In genomic region chr1:10698726-10699469, GRCh38 we compare ENCODE assay signal across 30 cellular contexts.
DNase-seq lines count a peak whose midpoint lies in the region; ATAC-seq and TF ChIP-seq lines count a peak whose summit lies in the region.
"Had no signal": no experiment of that assay in that cellular context is flagged by ENCODE, and none has a peak within 500 bp of the region (broad histone marks: within the 10 kb centered on the region; RNA-seq: fewer than 3 reads in every experiment).

No MANE protein-coding gene starts in this region.

- H3K27me3 Mint-ChIP-seq in MCF 10A (ENCODE audit: insufficient read depth, unreplicated experiment), result no peaks in the 10 kb centered on the region

- no TSS peak for BruUV-seq in MCF 10A (replicated peaks; lab: Mats Ljungman, UMichigan)

- ATAC-seq in GM18498 (IDR thresholded peaks at IDR 0.05; ENCODE audit: unreplicated experiment), result no peak
- ATAC-seq: activated T-cell treated with anti-CD3 and anti-CD28 coated beads, Interleukin-2, amount 50 U/mL, for 4 hours; stimulated activated naive CD8-positive, alpha-beta T cell treated with anti-CD3 and anti-CD28 coated beads, Interleukin-15, Interleukin-2, amounts not matched to agents 100 U/mL and 50 U/mL, for 24 hours had no signal

- peaks cover 10% of the 10 kb centered on the region for H3K36me3 Mint-ChIP-seq in MCF 10A (ENCODE audit: insufficient read depth, unreplicated experiment)
- H3K36me3 Mint-ChIP-seq: naive B cell had no signal

- no peaks in the 10 kb centered on the region for H3K36me3 ChIP-seq in breast epithelium
- peaks cover 0 to 3% of the 10 kb centered on the region in 2 donors for H3K36me3 ChIP-seq in esophagus (ENCODE audit: control insufficient read depth in 2 of 2, insufficient read depth in 2 of 2, low read length in 1 of 2)
- no peaks in the 10 kb centered on the region for H3K36me3 ChIP-seq in prostate gland
- H3K36me3 ChIP-seq: tibial nerve had no signal

- H3K4me3 Mint-ChIP-seq in MCF 10A (ENCODE audit: unreplicated experiment), result no peak overlapping the region
- H3K4me3 Mint-ChIP-seq: activated naive CD4-positive, alpha-beta T cell treated with anti-CD3 and anti-CD28 coated beads for 36 hours; activated T-cell treated with anti-CD3 and anti-CD28 coated beads, Interleukin-2, amount 50 U/mL, for 4 hours; endodermal cell; T-helper 1 cell treated with Interleukin-12 subunit alpha and Interleukin-12 subunit beta and Interleukin-4 antibody, amounts not matched to agents 30 μg/mL and 1 μg/mL, for 36 hours had no signal

- H3K4me1 ChIP-seq in breast epithelium, result peaks cover 9 to 16% of the 10 kb centered on the region in 2 donors
- peaks cover 2 to 27% of the 10 kb centered on the region in 2 donors for H3K4me1 ChIP-seq in esophagus (ENCODE audit: control insufficient read depth in 2 of 2, insufficient read depth in 2 of 2, low read length in 1 of 2)
- peaks cover 22% of the 10 kb centered on the region for H3K4me1 ChIP-seq in prostate gland (replicated peaks)

- H3K9me3 Mint-ChIP-seq in MCF 10A (ENCODE audit: unreplicated experiment), result no peaks in the 10 kb centered on the region
- H3K9me3 Mint-ChIP-seq: activated naive CD4-positive, alpha-beta T cell treated with anti-CD3 and anti-CD28 coated beads for 36 hours; activated T-cell treated with anti-CD3 and anti-CD28 coated beads, Interleukin-2, amount 50 U/mL, for 4 hours; endodermal cell; naive B cell; T-helper 1 cell treated with Interleukin-12 subunit alpha and Interleukin-12 subunit beta and Interleukin-4 antibody, amounts not matched to agents 30 μg/mL and 1 μg/mL, for 36 hours had no signal

- H3K4me1 Mint-ChIP-seq in MCF 10A (ENCODE audit: insufficient read depth, unreplicated experiment), result peaks cover 16% of the 10 kb centered on the region

- H3K9me3 ChIP-seq in breast epithelium (no peaks in the 10 kb centered on the region), esophagus (ENCODE audit: control insufficient read depth in 2 of 2, insufficient read depth in 1 of 2, low read depth in 1 of 2, low read length in 1 of 2) (no peaks in the 10 kb centered on the region), prostate gland (no peaks in the 10 kb centered on the region)
- H3K9me3 ChIP-seq: tibial nerve had no signal

- TF ChIP-seq POLR2A in breast epithelium (IDR thresholded peaks at IDR 0.05) (no peak), prostate gland (IDR thresholded peaks at IDR 0.05) (no peak)

- POLR2A ChIA-PET in MCF 10A (lab: Yijun Ruan, JAX), result interaction anchor here (0.5 kb wide), 1 partner anchor 200 kb away, joined by 3 read pairs; no protein-coding TSS in a partner anchor

- CTCF ChIA-PET in MCF 10A (lab: Yijun Ruan, JAX), result interaction anchor here (0.7 to 1.0 kb wide), 2 partner anchors 19 to 211 kb away, joined by 3 read pairs; no protein-coding TSS in a partner anchor

- no peaks in the 10 kb centered on the region for H3K27me3 ChIP-seq in breast epithelium
- H3K27me3 ChIP-seq in esophagus (ENCODE audit: control insufficient read depth in 1 of 2, insufficient read depth in 2 of 2, low read length in 2 of 2), result no peaks in the 10 kb centered on the region
- H3K27me3 ChIP-seq in prostate gland (replicated peaks; ENCODE audit: insufficient read depth), result no peaks in the 10 kb centered on the region

- H3K4me3 ChIP-seq in breast epithelium (peak overlapping the region in 2 of 3 donors; percentile 27 to 49), esophagus (ENCODE audit: low read depth in 1 of 2, low read length in 2 of 2) (peak overlapping the region; percentile 1 to 13), prostate gland (peak overlapping the region; percentile 13 to 30)
- H3K4me3 ChIP-seq: GM23248, tibial nerve had no signal

- 58 to 69% methylated on average over 14 of the region's 14 CpGs for WGBS in esophagus, 2 donors
- WGBS in prostate gland, result 51% methylated on average over 14 of the region's 14 CpGs

- TF ChIP-seq CTCF in breast epithelium (IDR thresholded peaks at IDR 0.05), result no peak
- TF ChIP-seq CTCF in MCF 10A (IDR thresholded peaks at IDR 0.05; ENCODE audit: unreplicated experiment), result no peak
- TF ChIP-seq CTCF in prostate gland (IDR thresholded peaks at IDR 0.05), result no peak

- intact Hi-C loops in breast epithelium (cut with DNase I; ENCODE audit: low total_unique reads), result loop anchor here (10.0 kb wide), 1 partner anchor 96 kb away; the partner anchor contains the start of gene CASZ1
- intact Hi-C loops in MCF 10A (cut with micrococcal nuclease), result no loop called here
- intact Hi-C loops in prostate gland (cut with DNase I), result loop anchor here (10.0 kb wide), 1 partner anchor 166 kb away; no protein-coding TSS in a partner anchor

- H3K27ac Mint-ChIP-seq in MCF 10A (ENCODE audit: low read depth, unreplicated experiment), result no peak overlapping the region
- H3K27ac Mint-ChIP-seq: activated naive CD4-positive, alpha-beta T cell treated with anti-CD3 and anti-CD28 coated beads for 36 hours; endodermal cell; naive B cell; T-helper 1 cell treated with Interleukin-12 subunit alpha and Interleukin-12 subunit beta and Interleukin-4 antibody, amounts not matched to agents 30 μg/mL and 1 μg/mL, for 36 hours had no signal

- peak overlapping the region; percentile 94 to 97 for H3K27ac ChIP-seq in breast epithelium
- H3K27ac ChIP-seq in esophagus (ENCODE audit: low read depth in 2 of 2, low read length in 1 of 2), result peak overlapping the region; percentile 78 to 90
- H3K27ac ChIP-seq in prostate gland, result peak overlapping the region; percentile 91 to 94
- H3K27ac ChIP-seq: GM23248, KMS-11, RWPE1, tibial nerve had no signal

- DNase-seq in breast epithelium (ENCODE audit: low spot score in 2 of 2) (no peak), MCF 10A (ENCODE audit: unreplicated experiment) (no peak), prostate gland (ENCODE audit: low spot score) (no peak), putamen (ENCODE audit: low spot score) (no peak), cerebellar nuclear complex (lab: John Stamatoyannopoulos, UW) (no peak), NCI-H510A (lab: John Stamatoyannopoulos, UW) (no peak)
- DNase-seq: activated CD4-positive, alpha-beta T cell treated with anti-CD3 and anti-CD28 coated beads for 48 hours; activated naive CD4-positive, alpha-beta T cell treated with anti-CD3 and anti-CD28 coated beads for 36 hours; activated T-cell treated with anti-CD3 and anti-CD28 coated beads, Interleukin-2, amount 50 U/mL, for 4 hours; AML-193; amygdala; cortex of kidney; endodermal cell; GM23248; kidney glomerular epithelial cell; mesenchymal stem cell; MV-4-11; naive B cell; NCI-H1694 treated with DMSO at 0.1 percent for 48 hours; NCI-H526 treated with DMSO at 0.1 percent for 48 hours; occipital lobe; retina; stimulated activated CD4-positive, alpha-beta T cell treated with anti-CD3 and anti-CD28 coated beads, Interleukin-4, amount 100 ng/mL, for 4 hours; stimulated activated naive CD8-positive, alpha-beta T cell treated with anti-CD3 and anti-CD28 coated beads, Interleukin-15, Interleukin-2, amounts not matched to agents 100 U/mL and 50 U/mL, for 24 hours had no signal
